Comparison of ENCODE assay signal across 18 cellular contexts in the genomic region with DNA sequence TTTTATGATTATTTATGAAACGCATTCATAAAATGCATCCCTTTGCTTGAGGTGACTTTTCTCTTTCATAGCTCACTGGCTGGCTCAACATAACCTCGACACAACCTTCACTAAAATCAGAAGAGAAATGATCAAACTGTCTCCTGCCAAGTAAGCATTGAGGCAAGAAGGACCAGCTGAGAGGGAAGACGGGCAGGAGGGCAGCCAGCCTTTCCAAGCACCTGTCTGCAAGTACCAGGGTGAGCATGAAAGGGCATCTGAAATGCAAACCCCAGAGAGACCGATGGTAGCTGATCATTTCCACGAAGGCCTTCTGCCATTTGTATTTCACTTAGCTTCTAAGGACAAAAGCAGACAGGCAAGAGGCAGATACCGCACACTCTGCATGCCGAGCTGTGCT. TPM values are rescaled to one million over a fixed set of nuclear protein-coding genes. Genes with fewer than 3 reads are reported as not detected.
A peak's percentile ranks its signal among the peaks of the same experiment; 100 is the strongest.
DNase-seq lines count a peak whose midpoint lies in the region; ATAC-seq, FAIRE-seq and TF ChIP-seq lines count a peak whose summit lies in the region.
"Had no signal": no experiment of that assay in that cellular context is flagged by ENCODE, and none has a peak within 500 bp of the region (broad histone marks: within the 10 kb centered on the region; RNA-seq: fewer than 3 reads in every experiment).

No MANE protein-coding gene starts in this region.

- TF ChIP-seq EP300 in HepG2 (IDR thresholded peaks at IDR 0.05; ENCODE audit: low read depth in 2 of 2, low read length in 2 of 2) (no peak), HepG2 (CRISPR knock-in tag; IDR thresholded peaks at IDR 0.05; ENCODE audit: borderline replicate concordance) (no peak)

- no peaks in the 10 kb centered on the region for H4K20me1 ChIP-seq in HepG2 (ENCODE audit: insufficient read depth, low read length)
- H4K20me1 ChIP-seq: BLaER1 treated with 17β-estradiol and CSF1 and Interleukin-3, amounts not matched to agents 10 nM and 100 nM had no signal

- ATAC-seq in HepG2 (no peak), right lobe of liver (no peak), GM19023 (IDR thresholded peaks at IDR 0.05; ENCODE audit: unreplicated experiment) (no peak)

- no peak overlapping the region for H3K4me3 Mint-ChIP-seq in activated CD4-positive, alpha-beta T cell treated with anti-CD3 and anti-CD28 coated beads, Interleukin-2, amount 10 ng/mL, durations not matched to agents 7 days and 5 days
- H3K4me3 Mint-ChIP-seq in activated CD4-positive, alpha-beta T cell treated with anti-CD3 and anti-CD28 coated beads, Interleukin-2, amount 10 ng/mL, durations not matched to agents 24 days and 14 days: no peak overlapping the region
- peak overlapping the region; percentile 71 for H3K4me3 Mint-ChIP-seq in type B pancreatic cell
- H3K4me3 Mint-ChIP-seq in progenitor cell of endocrine pancreas (ENCODE audit: low read depth): no peak overlapping the region
- H3K4me3 Mint-ChIP-seq: B cell had no signal

- DNase-seq in activated CD4-positive, alpha-beta T cell treated with anti-CD3 and anti-CD28 coated beads, Interleukin-2, amount 10 ng/mL, durations not matched to agents 7 days and 5 days: no peak
- DNase-seq in activated CD4-positive, alpha-beta T cell treated with anti-CD3 and anti-CD28 coated beads, Interleukin-2, amount 10 ng/mL, durations not matched to agents 24 days and 14 days: no peak
- DNase-seq in HepG2 (ENCODE audit: low spot score) (no peak), right lobe of liver (no peak), kidney (peak; percentile 19), type B pancreatic cell (ENCODE audit: extremely low spot score, unreplicated experiment) (no peak), progenitor cell of endocrine pancreas (ENCODE audit: low spot score, unreplicated experiment) (no peak)
- DNase-seq: 8988T; CD8-positive, alpha-beta memory T cell; COR-L47; GM23248 had no signal

- H3K27ac ChIP-seq in HepG2 (ENCODE audit: extremely low read length, insufficient read depth, low read length) (no peak overlapping the region), right lobe of liver (no peak overlapping the region), kidney (ENCODE audit: low read depth in 2 of 2, low read length in 2 of 2) (no peak overlapping the region)
- H3K27ac ChIP-seq: BLaER1 treated with 17β-estradiol and CSF1 and Interleukin-3, amounts not matched to agents 10 nM and 100 nM; GM23248 had no signal

- TF ChIP-seq RAD21 in HepG2 (CRISPR knock-in tag; IDR thresholded peaks at IDR 0.05): no peak

- 44% methylated on average over 7 of the region's 7 CpGs for whole genome bisulfite sequencing in HepG2 (ENCODE audit: low lambda C conversion rate)
- WGBS in right lobe of liver (ENCODE audit: insufficient coverage, low coverage, low lambda C conversion rate, missing lambda C conversion rate): 82% methylated on average over 7 of the region's 7 CpGs

- TF ChIP-seq CTCF in HepG2 (CRISPR knock-in tag; IDR thresholded peaks at IDR 0.05) (no peak), right lobe of liver (IDR thresholded peaks at IDR 0.05) (no peak), kidney (IDR thresholded peaks at IDR 0.05; ENCODE audit: borderline replicate concordance, extremely low read depth, insufficient read depth) (no peak), type B pancreatic cell (conservative IDR thresholded peaks at IDR 0.05) (no peak), progenitor cell of endocrine pancreas (IDR thresholded peaks at IDR 0.05; ENCODE audit: unreplicated experiment) (no peak)

- H3K9me3 Mint-ChIP-seq in activated CD4-positive, alpha-beta T cell treated with anti-CD3 and anti-CD28 coated beads, Interleukin-2, amount 10 ng/mL, durations not matched to agents 7 days and 5 days: no peaks in the 10 kb centered on the region
- H3K9me3 Mint-ChIP-seq in activated CD4-positive, alpha-beta T cell treated with anti-CD3 and anti-CD28 coated beads, Interleukin-2, amount 10 ng/mL, durations not matched to agents 24 days and 14 days: no peaks in the 10 kb centered on the region
- H3K9me3 Mint-ChIP-seq in type B pancreatic cell (no peaks in the 10 kb centered on the region), progenitor cell of endocrine pancreas (ENCODE audit: low read depth) (peaks cover 4% of the 10 kb centered on the region)
- H3K9me3 Mint-ChIP-seq: CD8-positive, alpha-beta memory T cell had no signal

- POLR2A ChIA-PET in activated CD4-positive, alpha-beta T cell treated with anti-CD3 and anti-CD28 coated beads, Interleukin-2, amount 10 ng/mL, durations not matched to agents 7 days and 5 days (lab: Charles Lee): no interaction called here
- POLR2A ChIA-PET in HepG2 (lab: Yijun Ruan, JAX): no interaction called here

- CTCF ChIA-PET in activated CD4-positive, alpha-beta T cell treated with anti-CD3 and anti-CD28 coated beads, Interleukin-2, amount 10 ng/mL, durations not matched to agents 7 days and 5 days (lab: Charles Lee): interaction anchor here (1.6 kb wide), 1 partner anchor 295 kb away, joined by 4 read pairs; no protein-coding TSS in a partner anchor
- CTCF ChIA-PET in HepG2 (lab: Yijun Ruan, JAX; ENCODE audit: low intra/inter-chr PET ratio, low total read pairs): no interaction called here

- TF ChIP-seq POLR2A in HepG2 (IDR thresholded peaks at IDR 0.05; ENCODE audit: insufficient read depth in 1 of 2, low read depth in 2 of 2, low read length in 2 of 2) (no peak), right lobe of liver (IDR thresholded peaks at IDR 0.05) (no peak)

- H3K79me2 ChIP-seq in HepG2 (ENCODE audit: insufficient read depth, low read length): no peaks in the 10 kb centered on the region

- no peak overlapping the region for H3K4me3 ChIP-seq in HepG2 (replicated peaks in 1 of 3; ENCODE audit: insufficient read depth in 1 of 3, low read depth in 2 of 3, low read length in 3 of 3)
- H3K4me3 ChIP-seq in right lobe of liver: no peak overlapping the region
- no peak overlapping the region for H3K4me3 ChIP-seq in kidney (ENCODE audit: low read length in 2 of 2)
- H3K4me3 ChIP-seq: BLaER1 treated with 17β-estradiol and CSF1 and Interleukin-3, amounts not matched to agents 10 nM and 100 nM; GM23248; HAP-1 had no signal

- intact Hi-C loops in activated CD4-positive, alpha-beta T cell treated with anti-CD3 and anti-CD28 coated beads, Interleukin-2, amount 10 ng/mL, durations not matched to agents 24 days and 14 days (cut with micrococcal nuclease): no loop called here
- intact Hi-C loops in HepG2 (cut with micrococcal nuclease; ENCODE audit: unreplicated experiment): no loop called here
- intact Hi-C loops in right lobe of liver (cut with DNase I): no loop called here
- intact Hi-C loops in kidney (cut with DNase I): no loop called here

- no peaks in the 10 kb centered on the region for H3K27me3 Mint-ChIP-seq in activated CD4-positive, alpha-beta T cell treated with anti-CD3 and anti-CD28 coated beads, Interleukin-2, amount 10 ng/mL, durations not matched to agents 7 days and 5 days
- peaks cover under 1% of the 10 kb centered on the region for H3K27me3 Mint-ChIP-seq in activated CD4-positive, alpha-beta T cell treated with anti-CD3 and anti-CD28 coated beads, Interleukin-2, amount 10 ng/mL, durations not matched to agents 24 days and 14 days
- H3K27me3 Mint-ChIP-seq in type B pancreatic cell (peaks cover 6% of the 10 kb centered on the region), progenitor cell of endocrine pancreas (peaks cover 11% of the 10 kb centered on the region)

- H3K36me3 ChIP-seq in HepG2 (replicated peaks in 1 of 2; ENCODE audit: control insufficient read depth in 1 of 2, insufficient read depth in 2 of 2, low read length in 2 of 2): no peaks in the 10 kb centered on the region
- no peaks in the 10 kb centered on the region for H3K36me3 ChIP-seq in right lobe of liver
- H3K36me3 ChIP-seq in kidney (ENCODE audit: control insufficient read depth in 1 of 2, insufficient read depth in 2 of 2, low read length in 2 of 2): no peaks in the 10 kb centered on the region
- H3K36me3 ChIP-seq: BLaER1 treated with 17β-estradiol and CSF1 and Interleukin-3, amounts not matched to agents 10 nM and 100 nM; HAP-1 had no signal

- H3K27me3 ChIP-seq in HepG2 (ENCODE audit: control insufficient read depth in 1 of 2, insufficient read depth in 2 of 2, low read length in 2 of 2) (no peaks in the 10 kb centered on the region), right lobe of liver (no peaks in the 10 kb centered on the region)
- H3K27me3 ChIP-seq: BLaER1 treated with 17β-estradiol and CSF1 and Interleukin-3, amounts not matched to agents 10 nM and 100 nM had no signal

- H2AFZ ChIP-seq in HepG2 (ENCODE audit: low read length): peak overlapping the region; percentile 15
- H2AFZ ChIP-seq: GM23248 had no signal

- peaks cover 17% of the 10 kb centered on the region for H3K4me1 Mint-ChIP-seq in activated CD4-positive, alpha-beta T cell treated with anti-CD3 and anti-CD28 coated beads, Interleukin-2, amount 10 ng/mL, durations not matched to agents 7 days and 5 days
- peaks cover 15% of the 10 kb centered on the region for H3K4me1 Mint-ChIP-seq in activated CD4-positive, alpha-beta T cell treated with anti-CD3 and anti-CD28 coated beads, Interleukin-2, amount 10 ng/mL, durations not matched to agents 24 days and 14 days
- H3K4me1 Mint-ChIP-seq in type B pancreatic cell (ENCODE audit: unreplicated experiment): peaks cover 7% of the 10 kb centered on the region
- peaks cover 4% of the 10 kb centered on the region for H3K4me1 Mint-ChIP-seq in progenitor cell of endocrine pancreas (ENCODE audit: low read depth)

- in situ Hi-C loops in HepG2 (cut with HindIII; ENCODE audit: extremely low pct_ligation_motif_present, low pct_unique_long_range_greater_than_20kb): no loop called here

- no peak overlapping the region for H3K9ac ChIP-seq in HepG2 (ENCODE audit: insufficient read depth, low read depth, low read length)
- no peak overlapping the region for H3K9ac ChIP-seq in kidney (ENCODE audit: low read length in 2 of 2)
- H3K9ac ChIP-seq: BLaER1 treated with 17β-estradiol and CSF1 and Interleukin-3, amounts not matched to agents 10 nM and 100 nM; GM23248 had no signal

- H3K4me1 ChIP-seq in HepG2 (ENCODE audit: insufficient read depth, low read length) (peaks cover 30% of the 10 kb centered on the region), right lobe of liver (no peaks in the 10 kb centered on the region), kidney (ENCODE audit: control insufficient read depth in 1 of 2, insufficient read depth in 1 of 2, low read depth in 1 of 2, low read length in 2 of 2) (no peaks in the 10 kb centered on the region)

- peaks cover 28% of the 10 kb centered on the region for H3K36me3 Mint-ChIP-seq in activated CD4-positive, alpha-beta T cell treated with anti-CD3 and anti-CD28 coated beads, Interleukin-2, amount 10 ng/mL, durations not matched to agents 7 days and 5 days (ENCODE audit: low read depth)
- peaks cover 31% of the 10 kb centered on the region for H3K36me3 Mint-ChIP-seq in activated CD4-positive, alpha-beta T cell treated with anti-CD3 and anti-CD28 coated beads, Interleukin-2, amount 10 ng/mL, durations not matched to agents 24 days and 14 days (ENCODE audit: low read depth)
- H3K36me3 Mint-ChIP-seq in type B pancreatic cell (no peaks in the 10 kb centered on the region), progenitor cell of endocrine pancreas (ENCODE audit: insufficient read depth) (no peaks in the 10 kb centered on the region)

- H3K9me3 ChIP-seq in HepG2 (ENCODE audit: low read length) (no peaks in the 10 kb centered on the region), right lobe of liver (no peaks in the 10 kb centered on the region), kidney (ENCODE audit: control insufficient read depth in 1 of 2, low read length in 2 of 2) (no peaks in the 10 kb centered on the region)
- H3K9me3 ChIP-seq: BLaER1 treated with 17β-estradiol and CSF1 and Interleukin-3, amounts not matched to agents 10 nM and 100 nM; HAP-1 had no signal

- FAIRE-seq in HepG2 (lab: Jason Lieb, UNC): no peak
- no peak for FAIRE-seq in kidney (lab: Jason Lieb, UNC)
- FAIRE-seq: G401.6, GM12891 had no signal

- no TSS peak for BruUV-seq in HepG2 (replicated peaks; lab: Mats Ljungman, UMichigan)

- no peak overlapping the region for H3K4me2 ChIP-seq in HepG2 (ENCODE audit: low read depth, low read length)
- H3K4me2 ChIP-seq: BLaER1 treated with 17β-estradiol and CSF1 and Interleukin-3, amounts not matched to agents 10 nM and 100 nM had no signal

- peak overlapping the region; percentile 33 for H3K27ac Mint-ChIP-seq in activated CD4-positive, alpha-beta T cell treated with anti-CD3 and anti-CD28 coated beads, Interleukin-2, amount 10 ng/mL, durations not matched to agents 7 days and 5 days
- no peak overlapping the region for H3K27ac Mint-ChIP-seq in activated CD4-positive, alpha-beta T cell treated with anti-CD3 and anti-CD28 coated beads, Interleukin-2, amount 10 ng/mL, durations not matched to agents 24 days and 14 days
- H3K27ac Mint-ChIP-seq in type B pancreatic cell: peak overlapping the region; percentile 47
- no peak overlapping the region for H3K27ac Mint-ChIP-seq in progenitor cell of endocrine pancreas
- H3K27ac Mint-ChIP-seq: B cell had no signal

RNA-seq across cellular contexts. Expression of a gene that starts 41.0 kb away (rescaled TPM):
- 100 to 1,000 TPM in 1 of 2 experiments, 10 to 100 TPM in 1; 93.4 to 101 TPM for total RNA-seq in activated CD4-positive, alpha-beta T cell treated with anti-CD3 and anti-CD28 coated beads, Interleukin-2, amount 10 ng/mL, durations not matched to agents 7 days and 5 days
- 91.3 and 93.4 TPM in 2 replicates for total RNA-seq in activated CD4-positive, alpha-beta T cell treated with anti-CD3 and anti-CD28 coated beads, Interleukin-2, amount 10 ng/mL, durations not matched to agents 24 days and 14 days
- 21.3 and 22.8 TPM in 2 replicates for total RNA-seq in HepG2 (2016; rRNA removed; fragmentation: Illumina TruSeq; extraction: Trizol)
- total RNA-seq in HepG2 (2016; cell fraction: cytosol; rRNA removed; fragmentation: Illumina TruSeq; extraction: Trizol; ENCODE audit: low read depth): 27.1 and 28.5 TPM in 2 replicates
- total RNA-seq in HepG2 (2016; cell fraction: insoluble cytoplasmic fraction; rRNA removed; fragmentation: Illumina TruSeq; extraction: Trizol): 19.3 and 21.8 TPM in 2 replicates
- 58.7 and 64.2 TPM in 2 replicates for total RNA-seq in HepG2 (2016; cell fraction: membrane; rRNA removed; fragmentation: Illumina TruSeq; extraction: Trizol)
- total RNA-seq in HepG2 (2016; cell fraction: nucleus; rRNA removed; fragmentation: Illumina TruSeq; extraction: Trizol): 8.7 and 10.1 TPM in 2 replicates
- polyA plus RNA-seq in HepG2 (2011; rRNA removed): 3.1 and 3.2 TPM in 2 replicates
- 3.4 and 4.0 TPM in 2 replicates for polyA plus RNA-seq in HepG2 (2011; cell fraction: cytosol; rRNA removed)
- 2.1 and 2.5 TPM in 2 replicates for polyA plus RNA-seq in HepG2 (2011; cell fraction: nucleus; rRNA removed)
- 7.5 and 10.7 TPM in 2 replicates for polyA plus RNA-seq in HepG2 (2012)
- 44.9 and 45.8 TPM in 2 replicates for polyA plus RNA-seq in HepG2 (2016; cell fraction: cytosol; fragmentation: Illumina TruSeq; extraction: Trizol; ENCODE audit: low read depth)
- 23.3 and 26.8 TPM in 2 replicates for polyA plus RNA-seq in HepG2 (2016; cell fraction: insoluble cytoplasmic fraction; fragmentation: Illumina TruSeq; extraction: Trizol; ENCODE audit: low read depth)
- 59.7 and 67.0 TPM in 2 replicates for polyA plus RNA-seq in HepG2 (2016; cell fraction: membrane; fragmentation: Illumina TruSeq; extraction: Trizol; ENCODE audit: low read depth)
- polyA plus RNA-seq in HepG2 (2016; cell fraction: nucleus; fragmentation: Illumina TruSeq; extraction: Trizol; ENCODE audit: insufficient read depth, low read depth): 18.9 and 19.1 TPM in 2 replicates
- polyA minus RNA-seq in HepG2 (2011; rRNA and poly(A)+ RNA removed; ENCODE audit: low replicate concordance): 5.3 TPM in 1 of 2 replicates, not detected in the other
- polyA minus RNA-seq in HepG2 (2011; cell fraction: cytosol; rRNA and poly(A)+ RNA removed): 3.7 and 4.5 TPM in 2 replicates
- polyA minus RNA-seq in HepG2 (2011; cell fraction: nucleus; rRNA and poly(A)+ RNA removed): 0.90 and 1.4 TPM in 2 replicates
- 1 to 10 TPM; 1.4 to 7.3 (median 4.1) TPM for total RNA-seq in right lobe of liver
- total RNA-seq in kidney: 13.5 TPM
- 7.9 TPM for polyA plus RNA-seq in kidney (ENCODE audit: insufficient read depth, low read depth, low replicate concordance)
- 6.0 and 22.0 TPM in 2 replicates for total RNA-seq in type B pancreatic cell (ENCODE audit: low replicate concordance)
- 10.7 and 11.1 TPM in 2 replicates for total RNA-seq in progenitor cell of endocrine pancreas
- total RNA-seq: HT-29 had no signal

RNA-seq across cellular contexts. Expression of a gene that starts 52.1 kb away (rescaled TPM):
- 1 to 10 TPM; 3.2 to 4.6 TPM for total RNA-seq in activated CD4-positive, alpha-beta T cell treated with anti-CD3 and anti-CD28 coated beads, Interleukin-2, amount 10 ng/mL, durations not matched to agents 7 days and 5 days
- 2.5 and 3.7 TPM in 2 replicates for total RNA-seq in activated CD4-positive, alpha-beta T cell treated with anti-CD3 and anti-CD28 coated beads, Interleukin-2, amount 10 ng/mL, durations not matched to agents 24 days and 14 days
- 6.7 and 7.8 TPM in 2 replicates for total RNA-seq in HepG2 (2016; rRNA removed; fragmentation: Illumina TruSeq; extraction: Trizol)
- total RNA-seq in HepG2 (2016; cell fraction: cytosol; rRNA removed; fragmentation: Illumina TruSeq; extraction: Trizol; ENCODE audit: low read depth): 10.8 and 13.9 TPM in 2 replicates
- 8.0 and 8.6 TPM in 2 replicates for total RNA-seq in HepG2 (2016; cell fraction: insoluble cytoplasmic fraction; rRNA removed; fragmentation: Illumina TruSeq; extraction: Trizol)
- 12.1 and 13.4 TPM in 2 replicates for total RNA-seq in HepG2 (2016; cell fraction: membrane; rRNA removed; fragmentation: Illumina TruSeq; extraction: Trizol)
- total RNA-seq in HepG2 (2016; cell fraction: nucleus; rRNA removed; fragmentation: Illumina TruSeq; extraction: Trizol): 6.4 and 8.4 TPM in 2 replicates
- 16.4 and 20.7 TPM in 2 replicates for polyA plus RNA-seq in HepG2 (2011; rRNA removed)
- polyA plus RNA-seq in HepG2 (2011; cell fraction: cytosol; rRNA removed): 14.3 and 17.0 TPM in 2 replicates
- polyA plus RNA-seq in HepG2 (2011; cell fraction: nucleus; rRNA removed): 21.3 and 26.7 TPM in 2 replicates
- 11.7 and 14.0 TPM in 2 replicates for polyA plus RNA-seq in HepG2 (2012)
- polyA plus RNA-seq in HepG2 (2016; cell fraction: cytosol; fragmentation: Illumina TruSeq; extraction: Trizol; ENCODE audit: low read depth): 4.1 and 4.3 TPM in 2 replicates
- polyA plus RNA-seq in HepG2 (2016; cell fraction: insoluble cytoplasmic fraction; fragmentation: Illumina TruSeq; extraction: Trizol; ENCODE audit: low read depth): 6.7 and 7.3 TPM in 2 replicates
- polyA plus RNA-seq in HepG2 (2016; cell fraction: membrane; fragmentation: Illumina TruSeq; extraction: Trizol; ENCODE audit: low read depth): 9.3 and 12.3 TPM in 2 replicates
- polyA plus RNA-seq in HepG2 (2016; cell fraction: nucleus; fragmentation: Illumina TruSeq; extraction: Trizol; ENCODE audit: insufficient read depth, low read depth): 8.0 and 9.6 TPM in 2 replicates
- polyA minus RNA-seq in HepG2 (2011; rRNA and poly(A)+ RNA removed; ENCODE audit: low replicate concordance): 4.7 and 30.0 TPM in 2 replicates
- polyA minus RNA-seq in HepG2 (2011; cell fraction: cytosol; rRNA and poly(A)+ RNA removed): 12.5 TPM in 2 replicates
- 29.4 and 31.1 TPM in 2 replicates for polyA minus RNA-seq in HepG2 (2011; cell fraction: nucleus; rRNA and poly(A)+ RNA removed)
- 10 to 100 TPM; 17.6 to 74.0 (median 25.7) TPM for total RNA-seq in right lobe of liver
- total RNA-seq in kidney: 55.9 TPM
- polyA plus RNA-seq in kidney (ENCODE audit: insufficient read depth, low read depth, low replicate concordance): 18.1 TPM
- 13.5 and 14.9 TPM in 2 replicates for total RNA-seq in type B pancreatic cell (ENCODE audit: low replicate concordance)
- 47.6 and 47.8 TPM in 2 replicates for total RNA-seq in progenitor cell of endocrine pancreas

Comparison
In these comparisons a context has a peak if more than half of its experiments do, and no peak if none do; other contexts are left out.
1. H3K27ac Mint-ChIP-seq: peak in activated CD4-positive, alpha-beta T cell treated with anti-CD3 and anti-CD28 coated beads, Interleukin-2, amount 10 ng/mL, durations not matched to agents 7 days and 5 days (single experiment) and type B pancreatic cell (single experiment); none in activated CD4-positive, alpha-beta T cell treated with anti-CD3 and anti-CD28 coated beads, Interleukin-2, amount 10 ng/mL, durations not matched to agents 24 days and 14 days (single experiment) and progenitor cell of endocrine pancreas (single experiment).